ENCODE assay signal across 8 cellular contexts in the genomic region with DNA sequence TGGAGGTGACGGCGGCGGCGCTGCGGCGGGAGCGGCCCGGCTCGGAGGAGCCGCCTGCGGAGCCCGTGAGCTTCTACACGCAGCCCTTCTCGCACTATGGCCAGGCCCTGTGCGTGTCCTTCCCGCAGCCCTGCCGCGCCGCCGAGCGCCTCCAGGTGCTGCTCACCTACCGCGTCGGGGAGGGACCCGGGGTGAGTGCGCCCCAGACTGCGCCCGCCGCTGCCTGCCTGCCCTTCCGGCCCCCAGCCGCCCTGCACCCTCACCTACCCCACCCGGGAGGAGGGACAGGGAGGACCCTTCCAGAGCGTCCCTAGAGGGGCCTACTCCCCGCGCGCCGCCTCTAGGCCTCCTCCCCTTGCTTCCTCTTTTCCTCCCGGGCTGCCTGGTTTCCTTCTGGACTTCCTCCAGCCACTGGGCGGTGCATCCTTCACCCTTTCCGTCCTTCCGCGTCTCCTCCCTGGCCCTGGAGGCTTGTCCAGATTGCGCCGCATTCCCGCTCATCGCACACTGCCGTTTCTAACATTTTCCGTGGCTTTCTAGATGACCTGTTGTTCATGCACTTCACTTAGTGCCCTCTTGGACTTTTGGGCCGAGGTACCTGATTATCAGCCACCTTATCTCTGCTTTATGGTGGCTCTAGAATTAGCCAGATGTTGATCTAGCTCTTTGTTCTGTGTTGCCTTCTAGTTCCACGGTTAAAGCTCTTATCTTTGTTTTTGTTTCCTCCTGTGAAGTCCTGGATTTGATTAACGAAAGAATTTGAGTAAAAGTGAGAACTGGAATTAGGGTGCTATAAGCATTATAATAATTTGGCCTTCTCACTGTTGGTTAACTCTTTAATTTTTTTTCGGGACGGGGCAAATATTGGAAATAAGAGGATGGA. TPM values are rescaled to one million over a fixed set of nuclear protein-coding genes. Genes with fewer than 3 reads are reported as not detected.
A peak's percentile ranks its signal among the peaks of the same experiment; 100 is the strongest.
DNase-seq lines count a peak whose midpoint lies in the region; ATAC-seq and TF ChIP-seq lines count a peak whose summit lies in the region.

No MANE protein-coding gene starts in this region.

- peak overlapping the region; percentile 92 for H3K4me2 ChIP-seq in KMS-11
- H3K4me2 ChIP-seq in osteoblast (ENCODE audit: insufficient read depth, low read length), result peak overlapping the region; percentile 99

- H3K4me3 ChIP-seq in KMS-11 (IDR thresholded peaks at IDR 0.05; ENCODE audit: insufficient read depth, low read depth, low read length), result no peak overlapping the region
- peak overlapping the region; percentile 81 for H3K4me3 ChIP-seq in osteoblast (ENCODE audit: insufficient read depth, low read length)
- peak overlapping the region; percentile 80 to 95 (median 90) for H3K4me3 ChIP-seq in tibial nerve

- in situ Hi-C loops in SK-MEL-5 (cut with HindIII; ENCODE audit: low pct_unique_long_range_greater_than_20kb, low sequenced_read_pairs), result no loop called here

- no peaks in the 10 kb centered on the region for H3K9me3 ChIP-seq in osteoblast (ENCODE audit: low read depth, low read length)
- no peaks in the 10 kb centered on the region for H3K9me3 ChIP-seq in tibial nerve

- 2 to 6% methylated on average over 22 to 49 of the region's 53 CpGs for WGBS in tibial nerve, 2 donors

- peaks cover 20% of the 10 kb centered on the region for H3K4me1 ChIP-seq in KMS-11 (ENCODE audit: low read depth, poor library complexity, severe bottlenecking)
- H3K4me1 ChIP-seq in osteoblast (ENCODE audit: insufficient read depth, low read length), result peaks cover 13% of the 10 kb centered on the region
- H3K4me1 ChIP-seq in tibial nerve, result peaks cover 0 to 37% (median 8%) of the 10 kb centered on the region in 4 donors

- H3K79me2 ChIP-seq in KMS-11 (ENCODE audit: insufficient read depth, low read depth) (peaks cover 21% of the 10 kb centered on the region; the same call in 1 of the 2 replicates), osteoblast (ENCODE audit: insufficient read depth, low read length) (peaks cover 47% of the 10 kb centered on the region)

- H3K27ac ChIP-seq in KMS-11 (peak overlapping the region; percentile 57), osteoblast (ENCODE audit: low read depth, low read length) (peak overlapping the region; percentile 49), tibial nerve (peak overlapping the region; percentile 75 to 95 (median 91))

- peak overlapping the region; percentile 92 for H2AFZ ChIP-seq in KMS-11 (ENCODE audit: low read depth)
- peak overlapping the region; percentile 89 for H2AFZ ChIP-seq in osteoblast (ENCODE audit: low read length)

- peak in 1 of 2 donors; percentile 67 for TF ChIP-seq EP300 in tibial nerve (IDR thresholded peaks at IDR 0.05)

- H3K36me3 ChIP-seq in KMS-11 (ENCODE audit: insufficient read depth) (no peaks in the 10 kb centered on the region), osteoblast (ENCODE audit: insufficient read depth, low read length) (no peaks in the 10 kb centered on the region), tibial nerve (no peaks in the 10 kb centered on the region)

- DNase-seq in ELR (ENCODE audit: low read depth), result peak; percentile 91
- peak; percentile 74 for DNase-seq in SK-MEL-5 (ENCODE audit: low read depth, low spot score)
- peak; percentile 60 for DNase-seq in activated naive CD4-positive, alpha-beta T cell treated with anti-CD3 and anti-CD28 coated beads, Interleukin-2, amount 50 U/mL, for 16 hours
- DNase-seq in glomerular visceral epithelial cell (ENCODE audit: extremely low spot score), result peak; percentile 85
- DNase-seq in osteoblast (ENCODE audit: insufficient read length, low spot score, missing footprints), result peak; percentile 98
- peak; percentile 55 to 61 for DNase-seq in tibial nerve (ENCODE audit: low spot score in 2 of 2)

- no peak for TF ChIP-seq POLR2A in tibial nerve (IDR thresholded peaks at IDR 0.05)

- H4K20me1 ChIP-seq in KMS-11 (ENCODE audit: insufficient read depth), result no peaks in the 10 kb centered on the region
- peaks cover 20% of the 10 kb centered on the region for H4K20me1 ChIP-seq in osteoblast (ENCODE audit: insufficient read depth, low read length)

- H3K27me3 ChIP-seq in KMS-11 (ENCODE audit: insufficient read depth, low read depth) (no peaks in the 10 kb centered on the region), osteoblast (ENCODE audit: insufficient read depth, low read length) (no peaks in the 10 kb centered on the region), tibial nerve (no peaks in the 10 kb centered on the region)

- TF ChIP-seq CTCF in KMS-11 (conservative IDR thresholded peaks at IDR 0.05; ENCODE audit: low read depth, low read length) (no peak), osteoblast (IDR thresholded peaks at IDR 0.05; ENCODE audit: extremely low read depth, low read depth, low read length) (no peak), tibial nerve (IDR thresholded peaks at IDR 0.05) (peak in 2 of 5 experiments; percentile 42 to 57)

- peak overlapping the region; percentile 70 for H3K9ac ChIP-seq in KMS-11

- peak; percentile 52 for ATAC-seq in GM21786 (IDR thresholded peaks at IDR 0.05; ENCODE audit: unreplicated experiment)

RNA-seq across cellular contexts. Expression of a gene that starts 0.7 kb away (rescaled TPM):
- 61.4 and 63.8 TPM in 2 replicates for total RNA-seq in SK-MEL-5 (2014; rRNA removed; shearing (Covaris generic))
- 84.3 and 92.3 TPM in 2 replicates for polyA plus RNA-seq in SK-MEL-5 (2015; cell fraction: cytosol; rRNA removed)
- polyA plus RNA-seq in SK-MEL-5 (2015; cell fraction: nucleus; rRNA removed), result 69.7 and 74.8 TPM in 2 replicates
- 64.8 and 74.2 TPM in 2 replicates for total RNA-seq in osteoblast
- total RNA-seq in tibial nerve, result 100 to 1,000 TPM; 107 to 168 (median 135) TPM

RNA-seq across cellular contexts. Expression of a gene that starts 27.2 kb away (rescaled TPM):
- 0.13 TPM in 1 of 2 replicates, not detected in the other for total RNA-seq in SK-MEL-5 (2014; rRNA removed; shearing (Covaris generic))
- polyA plus RNA-seq in SK-MEL-5 (2015; cell fraction: cytosol; rRNA removed), result 0.29 TPM in 1 of 2 replicates, not detected in the other
- 0.43 TPM in 1 of 2 replicates, not detected in the other for polyA plus RNA-seq in SK-MEL-5 (2015; cell fraction: nucleus; rRNA removed)
- total RNA-seq in osteoblast, result under 0.01 TPM in 2 replicates
- total RNA-seq in tibial nerve, result 1 to 10 TPM in 1 of 4 donors, under 1 TPM in 1, not detected in 2; under 0.01 to 1.2 TPM

RNA-seq across cellular contexts. Expression of a gene that starts 27.9 kb away (rescaled TPM):
- 112 and 114 TPM in 2 replicates for total RNA-seq in SK-MEL-5 (2014; rRNA removed; shearing (Covaris generic))
- polyA plus RNA-seq in SK-MEL-5 (2015; cell fraction: cytosol; rRNA removed), result 58.5 and 58.9 TPM in 2 replicates
- 64.1 and 81.0 TPM in 2 replicates for polyA plus RNA-seq in SK-MEL-5 (2015; cell fraction: nucleus; rRNA removed)
- total RNA-seq in osteoblast (35.7 and 38.7 TPM in 2 replicates), tibial nerve (10 to 100 TPM; 16.2 to 31.8 (median 21.0) TPM)

RNA-seq across cellular contexts. Expression of a gene that starts 36.8 kb away (rescaled TPM):
- total RNA-seq in SK-MEL-5 (2014; rRNA removed; shearing (Covaris generic)), result not detected in 2 replicates
- not detected in 2 replicates for polyA plus RNA-seq in SK-MEL-5 (2015; cell fraction: cytosol; rRNA removed)
- polyA plus RNA-seq in SK-MEL-5 (2015; cell fraction: nucleus; rRNA removed), result not detected in 2 replicates
- total RNA-seq in osteoblast (17.1 and 21.7 TPM in 2 replicates), tibial nerve (100 to 1,000 TPM in 2 of 4 donors, 10 to 100 TPM in 2; 86.9 to 165 (median 107) TPM)
